In the genomic region with DNA sequence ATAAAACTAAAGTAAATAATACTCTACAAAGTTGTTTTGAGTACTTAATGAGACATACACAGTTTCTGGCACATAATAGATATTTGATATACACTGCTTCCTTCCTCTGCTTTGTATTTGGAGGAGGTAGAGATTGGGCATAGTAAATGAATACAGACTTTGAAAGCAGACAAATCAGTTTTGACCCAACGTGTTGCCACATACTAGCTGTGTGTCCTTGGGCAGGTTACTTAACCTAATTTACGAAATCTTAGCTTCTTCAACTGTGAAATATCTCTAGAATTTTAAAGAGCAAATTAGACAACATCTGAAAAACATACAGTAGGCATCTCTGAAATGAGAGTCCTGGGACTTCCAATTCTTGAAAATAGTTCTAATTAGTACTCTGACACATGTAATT, we compare ENCODE assay signal across 22 cellular contexts.
"Had no signal": no experiment of that assay in that cellular context is flagged by ENCODE, and none has a peak within 500 bp of the region (broad histone marks: within the 10 kb centered on the region; RNA-seq: fewer than 3 reads in every experiment).

No MANE protein-coding gene starts in this region.

- H3K36me3 Mint-ChIP-seq: naive thymus-derived CD4-positive, alpha-beta T cell; stimulated activated naive B cell treated with anti-CD40 and anti-IgM and Interleukin-4, amounts not matched to agents 10 μg/mL and 1 μg/mL and 100 μg/mL, for 72 hours had no signal

- H3K4me1 Mint-ChIP-seq: activated CD4-positive, alpha-beta T cell treated with anti-CD3 and anti-CD28 coated beads, Interleukin-2, amount 10 ng/mL, durations not matched to agents 24 days and 14 days; activated naive CD8-positive, alpha-beta T cell treated with anti-CD3 and anti-CD28 coated beads, Interleukin-2, amount 50 U/mL, for 24 hours had no signal

- H3K27me3 ChIP-seq: brain microvascular endothelial cell, hepatocyte, right lobe of liver, transverse colon, uterus had no signal

- H3K4me1 ChIP-seq: esophagus muscularis mucosa, left ventricle myocardium inferior, right lobe of liver, transverse colon, uterus had no signal

- H3K27ac ChIP-seq: brain microvascular endothelial cell, esophagus muscularis mucosa, hepatocyte, left ventricle myocardium inferior, right lobe of liver, skin epidermis, transverse colon, uterus, VCaP had no signal

- H3K27ac Mint-ChIP-seq: activated CD4-positive, alpha-beta T cell treated with anti-CD3 and anti-CD28 coated beads, Interleukin-2, amount 10 ng/mL, durations not matched to agents 24 days and 14 days; activated CD8-positive, alpha-beta T cell treated with anti-CD3 and anti-CD28 coated beads, Interleukin-2, amount 10 ng/mL, durations not matched to agents 7 days and 5 days; activated naive CD8-positive, alpha-beta T cell treated with anti-CD3 and anti-CD28 coated beads, Interleukin-2, amount 50 U/mL, for 24 hours; activated T-helper 1 cell treated with anti-CD3 and anti-CD28 coated beads, Interleukin-12 subunit alpha, Interleukin-12 subunit beta, Interleukin-2, Interleukin-4 antibody, amounts not matched to agents 30 ng/mL and 10 ng/mL and 1 ng/mL, durations not matched to agents 14 hours and 24 hours and 36 hours; effector memory CD8-positive, alpha-beta T cell; naive thymus-derived CD4-positive, alpha-beta T cell; stimulated activated naive B cell treated with anti-CD40 and anti-IgM and Interleukin-4, amounts not matched to agents 10 μg/mL and 1 μg/mL and 100 μg/mL, for 72 hours had no signal

- H3K9me3 Mint-ChIP-seq: activated CD4-positive, alpha-beta T cell treated with anti-CD3 and anti-CD28 coated beads, Interleukin-2, amount 10 ng/mL, durations not matched to agents 24 days and 14 days; activated naive CD8-positive, alpha-beta T cell treated with anti-CD3 and anti-CD28 coated beads, Interleukin-2, amount 50 U/mL, for 24 hours; activated T-helper 1 cell treated with anti-CD3 and anti-CD28 coated beads, Interleukin-12 subunit alpha, Interleukin-12 subunit beta, Interleukin-2, Interleukin-4 antibody, amounts not matched to agents 30 ng/mL and 10 ng/mL and 1 ng/mL, durations not matched to agents 14 hours and 24 hours and 36 hours; neural crest cell; stimulated activated naive B cell treated with anti-CD40 and anti-IgM and Interleukin-4, amounts not matched to agents 10 μg/mL and 1 μg/mL and 100 μg/mL, for 72 hours had no signal

- H3K9me3 ChIP-seq: esophagus muscularis mucosa, left ventricle myocardium inferior, right lobe of liver, transverse colon, uterus had no signal

- H3K4me3 ChIP-seq: esophagus muscularis mucosa, hepatocyte, left ventricle myocardium inferior, right lobe of liver, skin epidermis, transverse colon, uterus had no signal

- H3K36me3 ChIP-seq: brain microvascular endothelial cell, esophagus muscularis mucosa, left ventricle myocardium inferior, right lobe of liver, transverse colon, uterus had no signal

- DNase-seq: activated CD4-positive, alpha-beta T cell treated with anti-CD3 and anti-CD28 coated beads, Interleukin-2, amount 10 ng/mL, durations not matched to agents 24 days and 14 days; activated CD8-positive, alpha-beta T cell treated with anti-CD3 and anti-CD28 coated beads, Interleukin-2, amount 10 ng/mL, durations not matched to agents 7 days and 5 days; activated gamma-delta T cell; activated naive CD4-positive, alpha-beta T cell treated with anti-CD3 and anti-CD28 coated beads, Interleukin-2, amount 50 U/mL, for 16 hours; activated naive CD8-positive, alpha-beta T cell treated with anti-CD3 and anti-CD28 coated beads, Interleukin-2, amount 50 U/mL, for 24 hours; aorta; brain microvascular endothelial cell; effector memory CD8-positive, alpha-beta T cell; glutamatergic neuron; left ventricle myocardium inferior; naive thymus-derived CD4-positive, alpha-beta T cell; occipital lobe; right lobe of liver; stimulated activated naive B cell treated with anti-CD40 and anti-IgM and Interleukin-4, amounts not matched to agents 10 μg/mL and 1 μg/mL and 100 μg/mL, for 72 hours; transverse colon; uterus had no signal

- H3K4me3 Mint-ChIP-seq: activated CD4-positive, alpha-beta T cell treated with anti-CD3 and anti-CD28 coated beads, Interleukin-2, amount 10 ng/mL, durations not matched to agents 24 days and 14 days; activated CD8-positive, alpha-beta T cell treated with anti-CD3 and anti-CD28 coated beads, Interleukin-2, amount 10 ng/mL, durations not matched to agents 7 days and 5 days; activated naive CD8-positive, alpha-beta T cell treated with anti-CD3 and anti-CD28 coated beads, Interleukin-2, amount 50 U/mL, for 24 hours; activated T-helper 1 cell treated with anti-CD3 and anti-CD28 coated beads, Interleukin-12 subunit alpha, Interleukin-12 subunit beta, Interleukin-2, Interleukin-4 antibody, amounts not matched to agents 30 ng/mL and 10 ng/mL and 1 ng/mL, durations not matched to agents 14 hours and 24 hours and 36 hours; effector memory CD8-positive, alpha-beta T cell; naive thymus-derived CD4-positive, alpha-beta T cell; neural crest cell; stimulated activated naive B cell treated with anti-CD40 and anti-IgM and Interleukin-4, amounts not matched to agents 10 μg/mL and 1 μg/mL and 100 μg/mL, for 72 hours had no signal
